17 cellular contexts compared by ENCODE assay signal in genomic region chr18:52392160-52392559, GRCh38. TPM values are rescaled to one million over a fixed set of nuclear protein-coding genes. Genes with fewer than 3 reads are reported as not detected.
DNase-seq lines count a peak whose midpoint lies in the region; ATAC-seq and TF ChIP-seq lines count a peak whose summit lies in the region.
"Had no signal": no experiment of that assay in that cellular context is flagged by ENCODE, and none has a peak within 500 bp of the region (broad histone marks: within the 10 kb centered on the region; RNA-seq: fewer than 3 reads in every experiment).

No MANE protein-coding gene starts in this region.

- intact Hi-C loops in dorsolateral prefrontal cortex (cut with DNase I) = no loop called here

- TF ChIP-seq CTCF in dorsolateral prefrontal cortex (IDR thresholded peaks at IDR 0.05 in 54 of 56, conservative IDR thresholded peaks at IDR 0.05 in 2 of 56; ENCODE audit: low read depth in 1 of 56, partially characterized antibody in 56 of 56) (no peak), WERI-Rb-1 (IDR thresholded peaks at IDR 0.05; ENCODE audit: low read depth, low read length) (no peak)

- no peak for DNase-seq in dorsolateral prefrontal cortex
- DNase-seq in WERI-Rb-1 = no peak
- DNase-seq in LoVo (ENCODE audit: low spot score) = no peak
- DNase-seq: activated naive CD8-positive, alpha-beta T cell treated with anti-CD3 and anti-CD28 coated beads, Interleukin-2, amount 10 ng/mL, durations not matched to agents 7 days and 5 days; GM23248; NCI-H526; SHP77 treated with DMSO at 0.1 percent for 48 hours; stimulated activated CD4-positive, alpha-beta T cell treated with anti-CD3 and anti-CD28 coated beads, Interleukin-4, amount 100 ng/mL, for 24 hours; stimulated activated naive CD8-positive, alpha-beta T cell treated with anti-CD3 and anti-CD28 coated beads, Interleukin-15, Interleukin-2, amounts not matched to agents 100 U/mL and 50 U/mL, for 24 hours had no signal

- H3K27me3 ChIP-seq in dorsolateral prefrontal cortex (no peaks in the 10 kb centered on the region), WERI-Rb-1 (ENCODE audit: insufficient read depth, low read depth, severe bottlenecking) (no peaks in the 10 kb centered on the region)

- no peaks in the 10 kb centered on the region for H3K9me3 ChIP-seq in WERI-Rb-1 (ENCODE audit: severe bottlenecking)

- H3K4me3 ChIP-seq in dorsolateral prefrontal cortex (peak overlapping the region in 4 of 59 donors; percentile 2 to 31 (median 26)), WERI-Rb-1 (ENCODE audit: low read depth, low read length) (no peak overlapping the region)
- H3K4me3 ChIP-seq: GM23248 had no signal

- ATAC-seq in GM18502 (IDR thresholded peaks at IDR 0.05; ENCODE audit: poor library complexity, unreplicated experiment) = peak; percentile 55
- peak; percentile 43 for ATAC-seq in GM21576 (IDR thresholded peaks at IDR 0.05; ENCODE audit: unreplicated experiment)
- peak; percentile 45 for ATAC-seq in HG03469 (IDR thresholded peaks at IDR 0.05; ENCODE audit: unreplicated experiment)
- no peak for ATAC-seq in SK-N-SH treated with all-trans-retinoic acid at 6 μM for 48 hours
- no peak for ATAC-seq in HG03108 (IDR thresholded peaks at IDR 0.05; ENCODE audit: unreplicated experiment)
- ATAC-seq: stimulated activated naive CD8-positive, alpha-beta T cell treated with anti-CD3 and anti-CD28 coated beads, Interleukin-15, Interleukin-2, amounts not matched to agents 100 U/mL and 50 U/mL, for 24 hours had no signal

- no peaks in the 10 kb centered on the region for H3K36me3 ChIP-seq in WERI-Rb-1

- H3K27ac ChIP-seq in dorsolateral prefrontal cortex = peak overlapping the region in 31 of 59 donors; percentile 1 to 82 (median 42)
- no peak overlapping the region for H3K27ac ChIP-seq in WERI-Rb-1
- H3K27ac ChIP-seq: GM23248 had no signal

TF ChIP-seq in SK-N-SH treated with all-trans-retinoic acid at 6 μM for 48 hours, 23 proteins besides CTCF, POLR2A, EP300 and RAD21:
- no peak for TF ChIP-seq RARB (CRISPR knock-in tag; IDR thresholded peaks at IDR 0.05)
- no peak for TF ChIP-seq ZNF8 (CRISPR knock-in tag; IDR thresholded peaks at IDR 0.05)
- TF ChIP-seq ZC3H10 (CRISPR knock-in tag; IDR thresholded peaks at IDR 0.05) = no peak
- no peak for TF ChIP-seq TSHZ2 (CRISPR knock-in tag; IDR thresholded peaks at IDR 0.05)
- no peak for TF ChIP-seq SNAI2 (CRISPR knock-in tag; IDR thresholded peaks at IDR 0.05)
- TF ChIP-seq ZFP3 (CRISPR knock-in tag; IDR thresholded peaks at IDR 0.05) = no peak
- TF ChIP-seq CREB5 (CRISPR knock-in tag; IDR thresholded peaks at IDR 0.05; ENCODE audit: low read depth) = no peak
- TF ChIP-seq TCF4 (CRISPR knock-in tag; IDR thresholded peaks at IDR 0.05; ENCODE audit: borderline replicate concordance) = no peak
- no peak for TF ChIP-seq ZNF70 (CRISPR knock-in tag; IDR thresholded peaks at IDR 0.05)
- no peak for TF ChIP-seq TOX (CRISPR knock-in tag; IDR thresholded peaks at IDR 0.05; ENCODE audit: borderline replicate concordance)
- no peak for TF ChIP-seq BACH2 (CRISPR knock-in tag; IDR thresholded peaks at IDR 0.05; ENCODE audit: borderline replicate concordance)
- no peak for TF ChIP-seq ZNF565 (CRISPR knock-in tag; conservative IDR thresholded peaks at IDR 0.05; ENCODE audit: low read depth)
- no peak for TF ChIP-seq ESRRG (CRISPR knock-in tag; IDR thresholded peaks at IDR 0.05)
- no peak for TF ChIP-seq PPARA (CRISPR knock-in tag; IDR thresholded peaks at IDR 0.05; ENCODE audit: borderline replicate concordance)
- no peak for TF ChIP-seq ARNTL (CRISPR knock-in tag; IDR thresholded peaks at IDR 0.05; ENCODE audit: borderline replicate concordance, low read depth)
- no peak for TF ChIP-seq GLIS3 (CRISPR knock-in tag; IDR thresholded peaks at IDR 0.05)
- no peak for TF ChIP-seq POU6F1 (CRISPR knock-in tag; IDR thresholded peaks at IDR 0.05; ENCODE audit: borderline replicate concordance, low read depth)
- TF ChIP-seq ZFP30 (CRISPR knock-in tag; IDR thresholded peaks at IDR 0.05) = no peak
- no peak for TF ChIP-seq CSRNP3 (CRISPR knock-in tag; IDR thresholded peaks at IDR 0.05)
- no peak for TF ChIP-seq PATZ1 (CRISPR knock-in tag; IDR thresholded peaks at IDR 0.05; ENCODE audit: borderline replicate concordance)

RNA-seq across cellular contexts. Expression of gene DCC, which starts 52.2 kb away (rescaled TPM):
- total RNA-seq in dorsolateral prefrontal cortex = 10 to 100 TPM in 119 of 120 experiments, 1 to 10 TPM in 1; 9.7 to 54.6 (median 23.8) TPM
- total RNA-seq: activated naive CD8-positive, alpha-beta T cell treated with anti-CD3 and anti-CD28 coated beads, Interleukin-2, amount 10 ng/mL, durations not matched to agents 7 days and 5 days; B cell; chondrocyte; GM23248; LHCN-M2 had no signal

Comparison
In these comparisons a context has a peak if more than half of its experiments do, and no peak if none do; other contexts are left out.
1. ATAC-seq: peak in GM18502 (single experiment), GM21576 (single experiment) and HG03469 (single experiment); none in SK-N-SH treated with all-trans-retinoic acid at 6 μM for 48 hours (single experiment) and HG03108 (single experiment).